Comparison of ENCODE assay signal across 8 cellular contexts in the genomic region with DNA sequence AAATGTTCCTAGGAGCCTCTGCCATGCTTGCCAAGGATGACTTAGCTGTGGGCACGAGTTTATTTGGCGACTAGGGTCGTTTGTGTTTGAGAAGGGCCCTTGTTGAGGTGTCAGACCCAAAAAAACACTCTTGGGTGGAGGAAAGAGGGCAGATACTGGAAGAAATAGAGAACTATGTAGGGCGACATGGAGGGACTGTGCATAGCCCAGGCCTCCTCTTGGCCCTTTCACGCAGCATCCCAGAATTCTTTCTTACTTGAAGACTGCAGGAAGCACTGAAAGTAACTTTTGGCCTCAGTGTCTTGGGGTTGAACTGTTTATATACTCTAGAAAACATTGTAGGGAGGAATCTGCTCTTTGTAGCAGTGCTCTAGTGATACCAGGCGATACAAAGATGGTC. TPM values are rescaled to one million over a fixed set of nuclear protein-coding genes. Genes with fewer than 3 reads are reported as not detected.
DNase-seq lines count a peak whose midpoint lies in the region; ATAC-seq and TF ChIP-seq lines count a peak whose summit lies in the region.

No MANE protein-coding gene starts in this region.

- H3K4me1 Mint-ChIP-seq in CD14-positive monocyte = peaks cover 33% of the 10 kb centered on the region

- no peaks in the 10 kb centered on the region for H3K27me3 Mint-ChIP-seq in CD14-positive monocyte (ENCODE audit: low read depth in 3 of 3)

- no peak for TF ChIP-seq CTCF in CD14-positive monocyte (IDR thresholded peaks at IDR 0.05)
- no peak for TF ChIP-seq CTCF in astrocyte of the spinal cord (IDR thresholded peaks at IDR 0.05; ENCODE audit: low read depth, low read length)

- peak overlapping the region; percentile 84 to 92 (median 89) for H3K27ac Mint-ChIP-seq in CD14-positive monocyte

- peaks cover 0 to 4% of the 10 kb centered on the region in 2 donors for H3K36me3 Mint-ChIP-seq in CD14-positive monocyte

- intact Hi-C loops in CD14-positive monocyte (cut with micrococcal nuclease) = loop anchor here (5.0 to 10.0 kb wide), 2 partner anchors 86 to 133 kb away; partner anchors contain the start of genes NUSAP1 (in 2 of the 2) and OIP5 (in 2 of the 2)

- H3K4me3 Mint-ChIP-seq in CD14-positive monocyte = peak overlapping the region; percentile 99 to 100

- ATAC-seq in HG03135 (IDR thresholded peaks at IDR 0.05; ENCODE audit: unreplicated experiment) = peak; percentile 8

- no peak for DNase-seq in CD14-positive monocyte (ENCODE audit: low spot score)
- peak; percentile 21 for DNase-seq in astrocyte of the spinal cord (ENCODE audit: low read depth, low spot score)
- peak; percentile 39 for DNase-seq in medulla oblongata (ENCODE audit: extremely low spot score)
- DNase-seq in NCI-H226 = no peak
- DNase-seq in activated gamma-delta T cell treated with Interleukin-2 at 50 U/mL for 16 hours = no peak
- DNase-seq in iPS-NIHi7 (ENCODE audit: extremely low spot score) = no peak
- DNase-seq in NCI-H526 treated with DMSO at 0.1 percent for 48 hours (lab: John Stamatoyannopoulos, UW) = no peak

- peak overlapping the region; percentile 69 for H3K4me3 ChIP-seq in astrocyte of the spinal cord (ENCODE audit: low read depth, low read length)

- in situ Hi-C loops in astrocyte of the spinal cord (cut with HindIII; ENCODE audit: low sequenced_read_pairs) = no loop called here

- peaks cover 0 to 1% (median 0%) of the 10 kb centered on the region in 7 donors for H3K9me3 Mint-ChIP-seq in CD14-positive monocyte

RNA-seq across cellular contexts. Expression of gene RTF1, which starts 0.9 kb away (rescaled TPM):
- polyA plus RNA-seq in CD14-positive monocyte = 10 to 100 TPM; 11.2 to 15.0 TPM

RNA-seq across cellular contexts. Expression of gene NDUFAF1, which starts 15.5 kb away (rescaled TPM):
- 10 to 100 TPM; 26.9 to 29.1 TPM for polyA plus RNA-seq in CD14-positive monocyte

Comparison
In these comparisons a context has a peak if more than half of its experiments do, and no peak if none do; other contexts are left out.
1. DNase-seq: peak in astrocyte of the spinal cord (single experiment) and medulla oblongata (single experiment); none in CD14-positive monocyte (single experiment), NCI-H226 (single experiment), activated gamma-delta T cell treated with Interleukin-2 at 50 U/mL for 16 hours (single experiment), iPS-NIHi7 (single experiment) and NCI-H526 treated with DMSO at 0.1 percent for 48 hours (single experiment).